ENCODE assay signal across 8 cellular contexts in the genomic region with DNA sequence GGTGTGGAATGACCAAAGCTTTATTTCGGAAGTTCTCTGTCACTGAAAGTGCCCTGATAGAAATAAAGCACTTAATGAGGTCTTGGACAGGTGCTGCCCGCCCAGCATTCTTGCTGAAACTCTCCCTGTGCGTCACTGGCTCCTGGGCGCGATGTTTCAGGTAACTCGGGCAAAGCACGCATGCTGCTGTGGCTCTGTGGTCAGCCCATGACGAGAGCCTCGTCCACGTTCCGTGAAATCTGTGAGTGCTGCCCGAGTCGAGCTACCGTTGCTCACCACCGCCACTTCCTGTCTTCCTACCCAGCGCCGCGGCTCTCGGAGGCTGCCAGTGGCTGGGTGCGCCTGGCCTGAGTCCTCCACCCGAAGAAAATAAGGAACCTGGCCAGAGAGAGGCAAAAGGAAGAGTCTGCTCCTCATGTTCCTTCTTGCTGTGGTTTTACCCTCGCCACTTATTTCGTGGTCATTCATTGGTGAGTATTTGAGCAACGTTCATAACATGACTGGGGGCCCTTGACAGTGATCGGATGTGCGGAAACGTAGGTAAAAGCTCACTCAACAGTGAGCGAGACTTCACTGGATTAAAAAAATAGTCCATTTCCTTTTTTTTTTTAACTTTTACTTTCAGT.
DNase-seq lines count a peak whose midpoint lies in the region; ATAC-seq and TF ChIP-seq lines count a peak whose summit lies in the region.

No MANE protein-coding gene starts in this region.

- no peaks in the 10 kb centered on the region for H3K27me3 Mint-ChIP-seq in MCF 10A (ENCODE audit: insufficient read depth, unreplicated experiment)
- H3K27me3 Mint-ChIP-seq in activated CD4-positive, alpha-beta T cell treated with anti-CD3 and anti-CD28 coated beads, Interleukin-2, amount 10 ng/mL, durations not matched to agents 24 days and 14 days, result no peaks in the 10 kb centered on the region

- POLR2A ChIA-PET in MCF 10A (lab: Yijun Ruan, JAX), result interaction anchor here (0.6 kb wide), 1 partner anchor 94 kb away, joined by 4 read pairs; no protein-coding TSS in a partner anchor

- intact Hi-C loops in breast epithelium (cut with DNase I; ENCODE audit: low total_unique reads), result no loop called here
- intact Hi-C loops in MCF 10A (cut with micrococcal nuclease), result no loop called here
- intact Hi-C loops in activated CD4-positive, alpha-beta T cell treated with anti-CD3 and anti-CD28 coated beads, Interleukin-2, amount 10 ng/mL, durations not matched to agents 24 days and 14 days (cut with micrococcal nuclease), result loop anchor here (1.0 to 2.0 kb wide), 4 partner anchors 19 to 111 kb away; no protein-coding TSS in a partner anchor

- H3K9me3 ChIP-seq in breast epithelium, result no peaks in the 10 kb centered on the region

- no peaks in the 10 kb centered on the region for H3K36me3 Mint-ChIP-seq in MCF 10A (ENCODE audit: insufficient read depth, unreplicated experiment)
- no peaks in the 10 kb centered on the region for H3K36me3 Mint-ChIP-seq in activated CD4-positive, alpha-beta T cell treated with anti-CD3 and anti-CD28 coated beads, Interleukin-2, amount 10 ng/mL, durations not matched to agents 24 days and 14 days (ENCODE audit: low read depth)

- no peak overlapping the region for H3K4me3 Mint-ChIP-seq in MCF 10A (ENCODE audit: unreplicated experiment)
- peak overlapping the region; percentile 78 for H3K4me3 Mint-ChIP-seq in activated CD4-positive, alpha-beta T cell treated with anti-CD3 and anti-CD28 coated beads, Interleukin-2, amount 10 ng/mL, durations not matched to agents 24 days and 14 days

- peak in 1 of 2 donors; percentile 45 for DNase-seq in breast epithelium (ENCODE audit: low spot score in 2 of 2)
- no peak for DNase-seq in MCF 10A (ENCODE audit: unreplicated experiment)
- peak; percentile 94 for DNase-seq in activated CD4-positive, alpha-beta T cell treated with anti-CD3 and anti-CD28 coated beads, Interleukin-2, amount 10 ng/mL, durations not matched to agents 24 days and 14 days
- peak; percentile 55 to 65 for DNase-seq in erythroblast (lab: John Stamatoyannopoulos, UW)
- DNase-seq in stimulated activated CD4-positive, alpha-beta T cell treated with anti-CD3 and anti-CD28 coated beads, Interleukin-12 subunit alpha, Interleukin-12 subunit beta, amount 100 ng/mL, for 48 hours (ENCODE audit: low read depth in 2 of 3, low spot score in 1 of 3), result peak; percentile 58 to 83 (median 74)
- DNase-seq in DMS79 treated with DMSO at 0.1 percent for 48 hours (lab: John Stamatoyannopoulos, UW), result no peak
- DNase-seq in AG20443 (ENCODE audit: low spot score), result no peak

- TF ChIP-seq POLR2A in breast epithelium (IDR thresholded peaks at IDR 0.05) (no peak), erythroblast (IDR thresholded peaks at IDR 0.05; ENCODE audit: low read length) (peak; percentile 48)

- H3K27me3 ChIP-seq in breast epithelium, result no peaks in the 10 kb centered on the region

- CTCF ChIA-PET in MCF 10A (lab: Yijun Ruan, JAX), result interaction anchor here (0.7 to 1.2 kb wide), 2 partner anchors 19 to 27 kb away, joined by 3 read pairs; no protein-coding TSS in a partner anchor

- TF ChIP-seq CTCF in breast epithelium (IDR thresholded peaks at IDR 0.05), result no peak
- no peak for TF ChIP-seq CTCF in MCF 10A (IDR thresholded peaks at IDR 0.05; ENCODE audit: unreplicated experiment)

- no peaks in the 10 kb centered on the region for H3K4me1 ChIP-seq in breast epithelium

- no peaks in the 10 kb centered on the region for H3K9me3 Mint-ChIP-seq in MCF 10A (ENCODE audit: unreplicated experiment)
- H3K9me3 Mint-ChIP-seq in activated CD4-positive, alpha-beta T cell treated with anti-CD3 and anti-CD28 coated beads, Interleukin-2, amount 10 ng/mL, durations not matched to agents 24 days and 14 days, result no peaks in the 10 kb centered on the region

- no TSS peak for BruUV-seq in MCF 10A (replicated peaks; lab: Mats Ljungman, UMichigan)

- no peak overlapping the region for H3K4me3 ChIP-seq in breast epithelium

- H3K27ac Mint-ChIP-seq in MCF 10A (ENCODE audit: low read depth, unreplicated experiment), result no peak overlapping the region
- H3K27ac Mint-ChIP-seq in activated CD4-positive, alpha-beta T cell treated with anti-CD3 and anti-CD28 coated beads, Interleukin-2, amount 10 ng/mL, durations not matched to agents 24 days and 14 days, result peak overlapping the region; percentile 90

- ATAC-seq in HG03521 (IDR thresholded peaks at IDR 0.05; ENCODE audit: unreplicated experiment), result peak; percentile 80

- H3K4me1 Mint-ChIP-seq in MCF 10A (ENCODE audit: insufficient read depth, unreplicated experiment), result peaks cover 2% of the 10 kb centered on the region
- H3K4me1 Mint-ChIP-seq in activated CD4-positive, alpha-beta T cell treated with anti-CD3 and anti-CD28 coated beads, Interleukin-2, amount 10 ng/mL, durations not matched to agents 24 days and 14 days, result peaks cover 66% of the 10 kb centered on the region

- H3K36me3 ChIP-seq in breast epithelium, result no peaks in the 10 kb centered on the region

- H3K27ac ChIP-seq in breast epithelium, result peak overlapping the region; percentile 4 to 30

Comparison
In these comparisons a context has a peak if more than half of its experiments do, and no peak if none do; other contexts are left out.
1. DNase-seq: peak in activated CD4-positive, alpha-beta T cell treated with anti-CD3 and anti-CD28 coated beads, Interleukin-2, amount 10 ng/mL, durations not matched to agents 24 days and 14 days (single experiment), erythroblast (2 of 2) and stimulated activated CD4-positive, alpha-beta T cell treated with anti-CD3 and anti-CD28 coated beads, Interleukin-12 subunit alpha, Interleukin-12 subunit beta, amount 100 ng/mL, for 48 hours (3 of 3); none in MCF 10A (single experiment), DMS79 treated with DMSO at 0.1 percent for 48 hours (single experiment) and AG20443 (single experiment).